ENCODE assay signal across 10 cellular contexts in genomic region chr16:58533751-58534470, GRCh38.
"Had no signal": no experiment of that assay in that cellular context is flagged by ENCODE, and none has a peak within 500 bp of the region (broad histone marks: within the 10 kb centered on the region; RNA-seq: fewer than 3 reads in every experiment).

No MANE protein-coding gene starts in this region.

- ATAC-seq: stimulated activated memory B cell treated with anti-CD40 and anti-IgM and Interleukin-4, amounts not matched to agents 10 μg/mL and 1 μg/mL and 100 μg/mL, for 72 hours had no signal

- DNase-seq: activated CD4-positive, alpha-beta T cell treated with anti-CD3 and anti-CD28 coated beads, Interleukin-2, amount 50 U/mL, for 48 hours; dorsolateral prefrontal cortex; erythroblast; stimulated activated CD4-positive, alpha-beta T cell treated with anti-CD3 and anti-CD28 coated beads, Interleukin-12 subunit alpha, Interleukin-12 subunit beta, amount 100 ng/mL, for 4 hours; stimulated activated CD4-positive, alpha-beta T cell treated with anti-CD3 and anti-CD28 coated beads, Interleukin-2, amount 100 ng/mL, for 24 hours had no signal

- H3K4me1 Mint-ChIP-seq: mesothelial cell of epicardium; stimulated activated memory B cell treated with anti-CD40 and anti-IgM and Interleukin-4, amounts not matched to agents 10 μg/mL and 1 μg/mL and 100 μg/mL, for 72 hours had no signal

- H3K9me3 ChIP-seq: adrenal gland had no signal

- H3K27me3 Mint-ChIP-seq: activated naive CD4-positive, alpha-beta T cell treated with anti-CD3 and anti-CD28 coated beads, Interleukin-2, amount 50 U/mL, for 24 hours; stimulated activated memory B cell treated with anti-CD40 and anti-IgM and Interleukin-4, amounts not matched to agents 10 μg/mL and 1 μg/mL and 100 μg/mL, for 72 hours had no signal

- H3K27ac Mint-ChIP-seq: activated naive CD4-positive, alpha-beta T cell treated with anti-CD3 and anti-CD28 coated beads, Interleukin-2, amount 50 U/mL, for 24 hours; mesothelial cell of epicardium; stimulated activated memory B cell treated with anti-CD40 and anti-IgM and Interleukin-4, amounts not matched to agents 10 μg/mL and 1 μg/mL and 100 μg/mL, for 72 hours had no signal

- H3K9me3 Mint-ChIP-seq: activated naive CD4-positive, alpha-beta T cell treated with anti-CD3 and anti-CD28 coated beads, Interleukin-2, amount 50 U/mL, for 24 hours; mesothelial cell of epicardium; stimulated activated memory B cell treated with anti-CD40 and anti-IgM and Interleukin-4, amounts not matched to agents 10 μg/mL and 1 μg/mL and 100 μg/mL, for 72 hours had no signal

- H3K4me3 Mint-ChIP-seq: activated naive CD4-positive, alpha-beta T cell treated with anti-CD3 and anti-CD28 coated beads, Interleukin-2, amount 50 U/mL, for 24 hours; mesothelial cell of epicardium; stimulated activated memory B cell treated with anti-CD40 and anti-IgM and Interleukin-4, amounts not matched to agents 10 μg/mL and 1 μg/mL and 100 μg/mL, for 72 hours had no signal

- H3K27me3 ChIP-seq: adrenal gland, dorsolateral prefrontal cortex had no signal

- H3K4me3 ChIP-seq: adrenal gland, dorsolateral prefrontal cortex, lung had no signal
